In the genomic region with DNA sequence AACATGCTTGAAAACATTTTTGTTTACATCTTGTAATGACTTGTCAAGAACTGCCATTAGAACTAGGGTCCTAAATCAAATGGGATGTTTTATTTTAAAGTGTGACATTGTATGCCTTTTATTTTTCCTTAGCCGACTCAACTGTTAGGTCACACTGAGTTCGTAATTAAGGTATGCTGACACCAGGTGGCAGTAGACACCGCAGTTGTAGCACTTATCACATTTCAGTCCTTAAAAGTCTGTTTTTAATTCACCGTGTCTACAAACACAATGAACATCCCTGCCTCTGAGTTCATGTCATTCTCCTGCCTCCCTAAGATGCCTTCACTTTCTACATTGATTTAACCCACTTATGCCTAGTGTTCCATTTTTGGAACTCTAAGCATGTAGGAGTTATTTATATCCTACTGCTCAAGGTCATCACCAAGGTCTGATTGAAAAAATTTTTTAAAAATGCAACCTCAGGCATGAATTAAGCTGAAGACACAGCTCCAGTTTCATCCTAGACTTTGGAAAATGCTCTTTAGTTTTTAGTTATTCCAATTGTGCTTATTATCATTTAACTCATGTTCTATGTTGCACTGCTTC, we compare ENCODE assay signal across 8 cellular contexts.
A peak's percentile ranks its signal among the peaks of the same experiment; 100 is the strongest.
DNase-seq lines count a peak whose midpoint lies in the region; ATAC-seq and TF ChIP-seq lines count a peak whose summit lies in the region.

No MANE protein-coding gene starts in this region.

- no peaks in the 10 kb centered on the region for H3K9me3 ChIP-seq in transverse colon
- no peaks in the 10 kb centered on the region for H3K9me3 ChIP-seq in CD8-positive, alpha-beta memory T cell (ENCODE audit: low read length)

- H3K36me3 Mint-ChIP-seq in CD8-positive, alpha-beta memory T cell = no peaks in the 10 kb centered on the region

- peaks cover 0 to 2% of the 10 kb centered on the region in 2 donors for H3K27me3 Mint-ChIP-seq in CD8-positive, alpha-beta memory T cell

- POLR2A ChIA-PET in CD8-positive, alpha-beta memory T cell (lab: Charles Lee) = no interaction called here

- H3K4me3 Mint-ChIP-seq in CD8-positive, alpha-beta memory T cell = no peak overlapping the region

- no peak for TF ChIP-seq EP300 in transverse colon (IDR thresholded peaks at IDR 0.05; ENCODE audit: low read depth)

- in situ Hi-C loops in transverse colon (cut with MboI; ENCODE audit: low pct_ligation_motif_present in 1 of 4, low pct_unique_long_range_greater_than_20kb in 1 of 4, low sequenced_read_pairs in 3 of 4) = loop anchor here in 1 of 4 donors (25.0 kb wide), 1 partner anchor 96 kb away; no protein-coding TSS in a partner anchor

- H3K27ac Mint-ChIP-seq in CD8-positive, alpha-beta memory T cell = no peak overlapping the region

- intact Hi-C loops in transverse colon (cut with DNase I; ENCODE audit: low total_unique reads) = no loop called here

- peaks cover 0 to 7% (median 0%) of the 10 kb centered on the region in 5 donors for H3K9me3 Mint-ChIP-seq in CD8-positive, alpha-beta memory T cell

- H3K4me1 Mint-ChIP-seq in CD8-positive, alpha-beta memory T cell = no peaks in the 10 kb centered on the region

- no peaks in the 10 kb centered on the region for H3K36me3 ChIP-seq in transverse colon
- no peaks in the 10 kb centered on the region for H3K36me3 ChIP-seq in CD8-positive, alpha-beta memory T cell (ENCODE audit: insufficient read depth, low read length)

- no peak for TF ChIP-seq POLR2A in transverse colon (IDR thresholded peaks at IDR 0.05)

- TF ChIP-seq CTCF in GM20000 (IDR thresholded peaks at IDR 0.05; ENCODE audit: extremely low read depth, missing control alignments) = peak; percentile 50
- peak; percentile 29 to 43 (median 36) for TF ChIP-seq CTCF in transverse colon (IDR thresholded peaks at IDR 0.05)

- WGBS in transverse colon (ENCODE audit: low coverage in 1 of 2), 2 donors = 24 to 30% methylated on average over 4 of the region's 4 CpGs

- ATAC-seq in GM19455 (IDR thresholded peaks at IDR 0.05; ENCODE audit: unreplicated experiment) (no peak), GM21619 (IDR thresholded peaks at IDR 0.05; ENCODE audit: unreplicated experiment) (no peak)

- no peaks in the 10 kb centered on the region for H3K4me1 ChIP-seq in transverse colon
- no peaks in the 10 kb centered on the region for H3K4me1 ChIP-seq in CD8-positive, alpha-beta memory T cell (ENCODE audit: insufficient read depth, low read length)

- no peak overlapping the region for H3K27ac ChIP-seq in transverse colon
- H3K27ac ChIP-seq in CD8-positive, alpha-beta memory T cell (ENCODE audit: low read depth, low read length) = no peak overlapping the region

- H3K4me3 ChIP-seq in transverse colon = no peak overlapping the region
- no peak overlapping the region for H3K4me3 ChIP-seq in CD8-positive, alpha-beta memory T cell (ENCODE audit: low read length)

- DNase-seq in AG20443 (ENCODE audit: low spot score) (peak; percentile 43), GM20000 (ENCODE audit: low spot score) (no peak), OCI-M1 (lab: John Stamatoyannopoulos, UW) (peak; percentile 59), fibroblast of gingiva (ENCODE audit: low read depth) (peak; percentile 57), transverse colon (peak; percentile 26)
- DNase-seq in CD8-positive, alpha-beta memory T cell = no peak

- no peaks in the 10 kb centered on the region for H3K27me3 ChIP-seq in transverse colon
- H3K27me3 ChIP-seq in CD8-positive, alpha-beta memory T cell (ENCODE audit: insufficient read depth, low read length, poor library complexity, severe bottlenecking) = no peaks in the 10 kb centered on the region

- CTCF ChIA-PET in CD8-positive, alpha-beta memory T cell (lab: Charles Lee) = no interaction called here

Comparison
In these comparisons a context has a peak if more than half of its experiments do, and no peak if none do; other contexts are left out.
1. DNase-seq: peak in AG20443 (single experiment), OCI-M1 (single experiment), fibroblast of gingiva (single experiment) and transverse colon (single experiment); none in GM20000 (single experiment) and CD8-positive, alpha-beta memory T cell (0 of 5).